ENCODE assay signal across 1 cellular context in genomic region chr12:116135209-116135930, GRCh38.
TF ChIP-seq lines count a peak whose summit lies in the region.

No MANE protein-coding gene starts in this region.

TF ChIP-seq in SK-N-SH, 30 proteins besides CTCF, POLR2A, EP300 and RAD21 (continued from another document):
- TF ChIP-seq ELF1 (IDR thresholded peaks at IDR 0.05) (no peak), RCOR1 (IDR thresholded peaks at IDR 0.05; ENCODE audit: low read length) (no peak), TEAD4 (IDR thresholded peaks at IDR 0.05; ENCODE audit: borderline replicate concordance, insufficient read depth) (no peak), JUND (IDR thresholded peaks at IDR 0.05) (peak; percentile 40), RXRA (IDR thresholded peaks at IDR 0.05; ENCODE audit: borderline replicate concordance, low read depth) (no peak; the same call in 1 of the 2 replicates), IRF3 (IDR thresholded peaks at IDR 0.05; ENCODE audit: low read depth, low read length) (no peak), YY1 (IDR thresholded peaks at IDR 0.05; ENCODE audit: low read depth) (no peak), GABPA (IDR thresholded peaks at IDR 0.05; ENCODE audit: low read depth) (no peak), FOXJ3 (CRISPR knock-in tag; IDR thresholded peaks at IDR 0.05) (no peak), USF1 (IDR thresholded peaks at IDR 0.05; ENCODE audit: borderline replicate concordance, low read depth) (no peak), MEF2A (IDR thresholded peaks at IDR 0.05; ENCODE audit: borderline replicate concordance, low read depth) (no peak), FOSL2 (IDR thresholded peaks at IDR 0.05; ENCODE audit: borderline replicate concordance, low read depth) (peak; percentile 55; the same call in 1 of the 2 replicates), EZH2phosphoT487 (IDR thresholded peaks at IDR 0.05; ENCODE audit: borderline replicate concordance, low read depth) (no peak), RFX5 (IDR thresholded peaks at IDR 0.05; ENCODE audit: low read length) (no peak), CHD2 (IDR thresholded peaks at IDR 0.05; ENCODE audit: low read length, partially characterized antibody) (no peak), SMC3 (IDR thresholded peaks at IDR 0.05; ENCODE audit: low read depth, low read length) (no peak), ZBTB33 (IDR thresholded peaks at IDR 0.05; ENCODE audit: borderline replicate concordance, low read depth) (no peak), TAF1 (IDR thresholded peaks at IDR 0.05; ENCODE audit: borderline replicate concordance, low read depth, low read length) (no peak), MXI1 (IDR thresholded peaks at IDR 0.05; ENCODE audit: low read depth, low read length) (no peak), TCF12 (IDR thresholded peaks at IDR 0.05) (peak; percentile 51), POLR2AphosphoS5 (IDR thresholded peaks at IDR 0.05; ENCODE audit: low read depth, low read length) (no peak), PBX3 (IDR thresholded peaks at IDR 0.05) (peak; percentile 36; the same call in 1 of the 2 replicates), MAX (IDR thresholded peaks at IDR 0.05; ENCODE audit: low read depth) (no peak), FOXM1 (IDR thresholded peaks at IDR 0.05; ENCODE audit: low read depth) (no peak), GATA2 (CRISPR knock-in tag; IDR thresholded peaks at IDR 0.05) (no peak)
